In the genomic region with DNA sequence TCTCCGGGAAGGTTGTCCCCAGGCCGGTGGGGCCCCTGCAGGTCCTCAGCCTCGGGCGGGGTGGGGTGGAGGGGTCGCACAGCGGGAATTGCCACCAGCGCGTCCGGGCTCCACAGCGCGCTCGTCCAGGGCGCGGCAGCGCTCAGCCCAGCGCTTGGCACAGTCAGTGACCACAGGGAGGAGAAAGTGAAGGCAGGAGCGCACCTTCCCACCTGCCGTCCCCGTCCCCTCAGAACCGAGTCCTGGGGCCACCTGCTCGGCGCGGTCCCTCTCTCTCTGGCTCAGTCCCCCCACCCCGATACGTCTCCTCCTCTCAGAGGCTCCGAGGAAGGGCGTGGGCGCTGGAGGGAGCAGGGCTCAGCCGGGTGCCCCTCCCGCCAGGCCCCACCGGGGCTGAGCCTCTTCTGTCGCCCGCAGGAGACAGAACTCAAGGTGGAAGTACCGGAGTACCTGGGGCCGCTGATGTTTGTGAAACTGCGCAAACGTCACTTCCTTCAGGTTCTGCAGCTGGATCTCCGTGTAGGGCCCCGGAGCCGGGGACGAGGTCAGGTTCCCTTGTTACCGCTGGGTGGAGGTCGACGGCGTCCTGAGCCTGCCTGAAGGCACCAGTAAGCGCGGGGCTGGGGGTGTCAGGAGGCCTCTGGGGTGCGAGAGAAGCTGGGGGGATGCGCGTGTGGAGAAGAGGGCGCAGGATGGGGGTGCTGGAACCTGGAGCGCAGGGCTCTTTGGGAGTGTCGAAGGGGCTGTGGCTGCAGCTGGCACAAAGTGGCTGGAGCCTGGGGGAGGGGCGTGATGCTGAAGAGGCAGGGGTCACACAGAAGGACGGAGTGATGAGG, we compare ENCODE assay signal across 7 cellular contexts. TPM values are rescaled to one million over a fixed set of nuclear protein-coding genes. Genes with fewer than 3 reads are reported as not detected.
DNase-seq lines count a peak whose midpoint lies in the region; ATAC-seq and TF ChIP-seq lines count a peak whose summit lies in the region.
"Not testable (repeated sequence)": the region's sequence is repeated elsewhere in the genome, so short reads cannot be mapped to it uniquely, and the experiment has no call there.
"Had no signal": no experiment of that assay in that cellular context is flagged by ENCODE, and none has a peak within 500 bp of the region (broad histone marks: within the 10 kb centered on the region; RNA-seq: fewer than 3 reads in every experiment).

No MANE protein-coding gene starts in this region.

- H3K9ac ChIP-seq in MM.1S (ENCODE audit: low read length), result peak overlapping the region; percentile 48; the same call in 1 of the 2 replicates

- intact Hi-C loops in activated CD4-positive, alpha-beta T cell treated with anti-CD3 and anti-CD28 coated beads, Interleukin-2, amount 10 ng/mL, durations not matched to agents 24 days and 14 days (cut with micrococcal nuclease); breast epithelium (cut with DNase I; ENCODE audit: low total_unique reads); left lung (cut with DNase I): not testable (repeated sequence)

- not testable (repeated sequence) for H4K20me1 ChIP-seq in MM.1S (ENCODE audit: insufficient read depth, low read length)

- DNase-seq in DMS79 treated with DMSO at 0.1 percent for 48 hours (lab: John Stamatoyannopoulos, UW) (peak; percentile 49), MM.1S (peak; percentile 80), left lung (peak in 1 of 2 donors; percentile 76)
- peak; percentile 90 for DNase-seq in activated CD4-positive, alpha-beta T cell treated with anti-CD3 and anti-CD28 coated beads, Interleukin-2, amount 10 ng/mL, durations not matched to agents 24 days and 14 days
- DNase-seq in breast epithelium (ENCODE audit: low spot score in 2 of 2), result not testable (repeated sequence)
- peak; percentile 51 to 52 for DNase-seq in stimulated activated CD4-positive, alpha-beta T cell treated with anti-CD3 and anti-CD28 coated beads, Interleukin-4, amount 100 ng/mL, for 4 hours

- not testable (repeated sequence) for H3K4me1 ChIP-seq in MM.1S (ENCODE audit: low read length); breast epithelium
- H3K4me1 ChIP-seq in left lung, result peaks cover 0 to 14% of the 10 kb centered on the region in 2 donors

- not testable (repeated sequence) for H3F3A ChIP-seq in MM.1S (ENCODE audit: insufficient read depth, low read length)

- H3K36me3 Mint-ChIP-seq in activated CD4-positive, alpha-beta T cell treated with anti-CD3 and anti-CD28 coated beads, Interleukin-2, amount 10 ng/mL, durations not matched to agents 24 days and 14 days (ENCODE audit: low read depth), result not testable (repeated sequence)

- peak overlapping the region; percentile 63 for H2AFZ ChIP-seq in MM.1S (ENCODE audit: low read length)

- not testable (repeated sequence) for H3K9me3 Mint-ChIP-seq in activated CD4-positive, alpha-beta T cell treated with anti-CD3 and anti-CD28 coated beads, Interleukin-2, amount 10 ng/mL, durations not matched to agents 24 days and 14 days

- peak; percentile 19 for ATAC-seq in left lung

- H3K79me2 ChIP-seq in MM.1S (ENCODE audit: low read length), result not testable (repeated sequence)

- H3K27ac ChIP-seq in MM.1S (ENCODE audit: low read length); breast epithelium; left lung: not testable (repeated sequence)

- TF ChIP-seq POLR2A in breast epithelium (IDR thresholded peaks at IDR 0.05), result not testable (repeated sequence)

- H3K4me2 ChIP-seq in MM.1S (ENCODE audit: low read depth, low read length), result peak overlapping the region; percentile 63

- H3K36me3 ChIP-seq in MM.1S (replicated peaks; ENCODE audit: insufficient read depth, low read length); breast epithelium; left lung: not testable (repeated sequence)

- peak overlapping the region; percentile 62 for H3K27ac Mint-ChIP-seq in activated CD4-positive, alpha-beta T cell treated with anti-CD3 and anti-CD28 coated beads, Interleukin-2, amount 10 ng/mL, durations not matched to agents 24 days and 14 days

- H3K4me3 ChIP-seq in MM.1S (ENCODE audit: low read length) (peak overlapping the region; percentile 53), breast epithelium (peak overlapping the region in 2 of 3 donors; percentile 41 to 58), left lung (peak overlapping the region in 1 of 2 donors; percentile 24)

- H3K9me2 ChIP-seq in MM.1S (replicated peaks; ENCODE audit: insufficient read depth, low read length), result not testable (repeated sequence)

- not testable (repeated sequence) for TF ChIP-seq CTCF in MM.1S (IDR thresholded peaks at IDR 0.05; ENCODE audit: low read length); breast epithelium (IDR thresholded peaks at IDR 0.05); left lung (IDR thresholded peaks at IDR 0.05)

- H3K27me3 Mint-ChIP-seq in activated CD4-positive, alpha-beta T cell treated with anti-CD3 and anti-CD28 coated beads, Interleukin-2, amount 10 ng/mL, durations not matched to agents 24 days and 14 days, result peaks cover 29% of the 10 kb centered on the region

- H3K27me3 ChIP-seq in MM.1S (replicated peaks; ENCODE audit: insufficient read depth, low read length); breast epithelium: not testable (repeated sequence)
- H3K27me3 ChIP-seq in left lung, result peaks cover 18 to 61% of the 10 kb centered on the region in 2 donors

- H3K4me3 Mint-ChIP-seq in activated CD4-positive, alpha-beta T cell treated with anti-CD3 and anti-CD28 coated beads, Interleukin-2, amount 10 ng/mL, durations not matched to agents 24 days and 14 days, result peak overlapping the region; percentile 91

- not testable (repeated sequence) for H3K9me3 ChIP-seq in MM.1S (replicated peaks; ENCODE audit: insufficient read depth, low read length); breast epithelium; left lung

- peaks cover 58% of the 10 kb centered on the region for H3K4me1 Mint-ChIP-seq in activated CD4-positive, alpha-beta T cell treated with anti-CD3 and anti-CD28 coated beads, Interleukin-2, amount 10 ng/mL, durations not matched to agents 24 days and 14 days

RNA-seq across cellular contexts. Expression of a gene that starts 5.5 kb away (rescaled TPM):
- total RNA-seq in activated CD4-positive, alpha-beta T cell treated with anti-CD3 and anti-CD28 coated beads, Interleukin-2, amount 10 ng/mL, durations not matched to agents 24 days and 14 days, result 1.8 and 1.9 TPM in 2 replicates
- total RNA-seq in breast epithelium, result under 1 TPM; 0.16 to 0.98 (median 0.88) TPM
- 1 to 10 TPM; 1.3 to 2.2 TPM for total RNA-seq in left lung

RNA-seq across cellular contexts. Expression of a gene that starts 5.6 kb away (rescaled TPM):
- total RNA-seq in activated CD4-positive, alpha-beta T cell treated with anti-CD3 and anti-CD28 coated beads, Interleukin-2, amount 10 ng/mL, durations not matched to agents 24 days and 14 days, result 24.3 and 25.7 TPM in 2 replicates
- 10 to 100 TPM in 2 of 3 donors, 1 to 10 TPM in 1; 5.4 to 13.4 (median 12.9) TPM for total RNA-seq in breast epithelium
- total RNA-seq in left lung, result 10 to 100 TPM; 19.1 to 26.8 TPM

RNA-seq across cellular contexts. Expression of a gene that starts 16.2 kb away (rescaled TPM):
- 92.7 and 102 TPM in 2 replicates for total RNA-seq in activated CD4-positive, alpha-beta T cell treated with anti-CD3 and anti-CD28 coated beads, Interleukin-2, amount 10 ng/mL, durations not matched to agents 24 days and 14 days
- total RNA-seq in breast epithelium, result 100 to 1,000 TPM; 125 to 145 (median 134) TPM
- 100 to 1,000 TPM in 1 of 2 donors, 10 to 100 TPM in 1; 93.1 to 102 TPM for total RNA-seq in left lung

RNA-seq across cellular contexts. Expression of a gene that starts 16.5 kb away (rescaled TPM):
- 20.9 and 23.9 TPM in 2 replicates for total RNA-seq in activated CD4-positive, alpha-beta T cell treated with anti-CD3 and anti-CD28 coated beads, Interleukin-2, amount 10 ng/mL, durations not matched to agents 24 days and 14 days
- 10 to 100 TPM; 10.1 to 26.5 (median 25.6) TPM for total RNA-seq in breast epithelium
- 10 to 100 TPM; 15.8 to 18.6 TPM for total RNA-seq in left lung

RNA-seq across cellular contexts. Expression of a gene that starts 56.2 kb away (rescaled TPM):
- not detected in 2 replicates for total RNA-seq in activated CD4-positive, alpha-beta T cell treated with anti-CD3 and anti-CD28 coated beads, Interleukin-2, amount 10 ng/mL, durations not matched to agents 24 days and 14 days
- total RNA-seq in breast epithelium (under 1 TPM in 1 of 3 donors, not detected in 2; 0.32 TPM), left lung (under 1 TPM in 1 of 2 donors, not detected in 1; 0.17 TPM)
- total RNA-seq: T-helper 2 cell treated with Interferon-gamma antibody and Interleukin-4, amounts not matched to agents 100 ng/mL and 5 ng/mL, for 36 hours had no signal
